15 cellular contexts compared by ENCODE assay signal in the genomic region with DNA sequence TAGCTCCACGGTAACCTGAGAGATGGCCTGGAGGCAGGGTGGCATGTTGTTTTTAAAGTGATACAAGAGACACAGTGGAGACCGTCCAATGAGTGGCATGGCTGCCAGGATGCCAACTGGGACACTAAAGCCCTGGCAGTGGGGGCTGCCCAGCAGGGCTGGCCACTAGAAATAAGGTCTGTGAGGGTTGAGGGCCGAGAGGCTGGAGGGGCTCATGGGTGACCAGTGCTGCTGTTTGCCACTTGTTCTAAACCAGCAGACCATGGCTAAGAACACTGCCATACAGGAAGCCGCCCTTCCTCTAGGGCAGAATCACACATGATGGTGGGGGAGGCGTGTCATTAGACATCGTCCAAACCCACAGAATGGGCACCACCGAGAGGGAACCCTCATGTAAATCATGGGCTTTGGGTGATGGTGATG.
DNase-seq lines count a peak whose midpoint lies in the region; ATAC-seq, FAIRE-seq and TF ChIP-seq lines count a peak whose summit lies in the region.
"Had no signal": no experiment of that assay in that cellular context is flagged by ENCODE, and none has a peak within 500 bp of the region (broad histone marks: within the 10 kb centered on the region; RNA-seq: fewer than 3 reads in every experiment).

No MANE protein-coding gene starts in this region.

- peak overlapping the region; percentile 23 for H3K27ac Mint-ChIP-seq in neural crest cell (ENCODE audit: unreplicated experiment)
- H3K27ac Mint-ChIP-seq in immature natural killer cell = no peak overlapping the region
- H3K27ac Mint-ChIP-seq: activated naive CD4-positive, alpha-beta T cell treated with anti-CD3 and anti-CD28 coated beads, Interleukin-2, amount 10 ng/mL, durations not matched to agents 7 days and 5 days had no signal

- H3K9ac ChIP-seq in Karpas-422 (ENCODE audit: low read length) = no peak overlapping the region
- H3K9ac ChIP-seq: parathyroid adenoma had no signal

- H3K9me3 ChIP-seq in Karpas-422 (ENCODE audit: low read length) = no peaks in the 10 kb centered on the region
- H3K9me3 ChIP-seq: testis had no signal

- H3K36me3 Mint-ChIP-seq in neural crest cell (ENCODE audit: low read depth) (no peaks in the 10 kb centered on the region), immature natural killer cell (no peaks in the 10 kb centered on the region)
- H3K36me3 Mint-ChIP-seq: activated naive CD4-positive, alpha-beta T cell treated with anti-CD3 and anti-CD28 coated beads, Interleukin-2, amount 10 ng/mL, durations not matched to agents 7 days and 5 days had no signal

- ATAC-seq in GM21737 (IDR thresholded peaks at IDR 0.05; ENCODE audit: unreplicated experiment) = peak; percentile 43
- no peak for ATAC-seq in HG02970 (IDR thresholded peaks at IDR 0.05; ENCODE audit: low FRiP score, unreplicated experiment)

- no peak for FAIRE-seq in H54 (lab: Jason Lieb, UNC)
- FAIRE-seq: colon had no signal

- TF ChIP-seq POLR2A in GM18526 (IDR thresholded peaks at IDR 0.05; ENCODE audit: extremely low read depth, insufficient read length) (peak; percentile 16), H54 (IDR thresholded peaks at IDR 0.05; ENCODE audit: low read depth, low read length) (no peak)

- H3K4me3 ChIP-seq in Karpas-422 (ENCODE audit: low read length) = no peak overlapping the region
- H3K4me3 ChIP-seq: testis had no signal

- peak overlapping the region; percentile 28 for H3K4me2 ChIP-seq in Karpas-422 (ENCODE audit: low read depth, low read length, poor library complexity, severe bottlenecking)

- H3K27ac ChIP-seq in Karpas-422 (ENCODE audit: low read length) = no peak overlapping the region
- H3K27ac ChIP-seq: parathyroid adenoma, testis had no signal

- peaks cover 6% of the 10 kb centered on the region for H3K9me3 Mint-ChIP-seq in neural crest cell
- peaks cover 0 to 3% (median 0%) of the 10 kb centered on the region in 6 donors for H3K9me3 Mint-ChIP-seq in immature natural killer cell

- H3K4me1 Mint-ChIP-seq in neural crest cell = peaks cover 5% of the 10 kb centered on the region
- H3K4me1 Mint-ChIP-seq in immature natural killer cell = no peaks in the 10 kb centered on the region

- peak; percentile 46 for DNase-seq in Karpas-422
- DNase-seq in neural crest cell (ENCODE audit: low read depth, low spot score) = no peak
- DNase-seq in H54 (ENCODE audit: insufficient read length, low spot score) = no peak
- no peak for DNase-seq in immature natural killer cell
- no peak for DNase-seq in activated CD4-positive, alpha-beta T cell treated with anti-CD3 and anti-CD28 coated beads for 4 hours
- DNase-seq: activated CD4-positive, alpha-beta T cell treated with anti-CD3 and anti-CD28 coated beads, Interleukin-2, amount 50 U/mL, for 48 hours; activated naive CD4-positive, alpha-beta T cell treated with anti-CD3 and anti-CD28 coated beads, Interleukin-2, amount 10 ng/mL, durations not matched to agents 7 days and 5 days; NCI-H1436; NK-92 treated with Interleukin-12 subunit alpha and Interleukin-12 subunit beta, amount 100 ng/mL, for 24 hours had no signal

- H3K4me3 Mint-ChIP-seq in neural crest cell (no peak overlapping the region), immature natural killer cell (no peak overlapping the region)
- H3K4me3 Mint-ChIP-seq: activated naive CD4-positive, alpha-beta T cell treated with anti-CD3 and anti-CD28 coated beads, Interleukin-2, amount 10 ng/mL, durations not matched to agents 7 days and 5 days had no signal

- H3K36me3 ChIP-seq in Karpas-422 (ENCODE audit: insufficient read depth, low read length) = no peaks in the 10 kb centered on the region

- TF ChIP-seq CTCF in neural crest cell (conservative IDR thresholded peaks at IDR 0.05) = no peak

- H2AFZ ChIP-seq in Karpas-422 (ENCODE audit: low read length) = no peak overlapping the region
- H2AFZ ChIP-seq: parathyroid adenoma had no signal

- peaks cover 41% of the 10 kb centered on the region for H3K4me1 ChIP-seq in Karpas-422 (ENCODE audit: low read length)
- H3K4me1 ChIP-seq: parathyroid adenoma, testis had no signal

- no peaks in the 10 kb centered on the region for H3K27me3 Mint-ChIP-seq in neural crest cell (ENCODE audit: low read depth)
- H3K27me3 Mint-ChIP-seq in immature natural killer cell (ENCODE audit: low read depth in 3 of 3) = peaks cover 0 to 4% (median 0%) of the 10 kb centered on the region in 3 donors
- H3K27me3 Mint-ChIP-seq: activated naive CD4-positive, alpha-beta T cell treated with anti-CD3 and anti-CD28 coated beads, Interleukin-2, amount 10 ng/mL, durations not matched to agents 7 days and 5 days had no signal

- no peaks in the 10 kb centered on the region for H3K27me3 ChIP-seq in Karpas-422 (ENCODE audit: low read length)
- H3K27me3 ChIP-seq: testis had no signal

- no peaks in the 10 kb centered on the region for H3K79me2 ChIP-seq in Karpas-422 (ENCODE audit: low read length)
- H3K79me2 ChIP-seq: parathyroid adenoma had no signal

- no peaks in the 10 kb centered on the region for H3K9me2 ChIP-seq in Karpas-422 (replicated peaks; ENCODE audit: insufficient read depth, low read length)

- H4K20me1 ChIP-seq in Karpas-422 (ENCODE audit: insufficient read depth, low read depth, low read length) = no peaks in the 10 kb centered on the region
